In the genomic region with DNA sequence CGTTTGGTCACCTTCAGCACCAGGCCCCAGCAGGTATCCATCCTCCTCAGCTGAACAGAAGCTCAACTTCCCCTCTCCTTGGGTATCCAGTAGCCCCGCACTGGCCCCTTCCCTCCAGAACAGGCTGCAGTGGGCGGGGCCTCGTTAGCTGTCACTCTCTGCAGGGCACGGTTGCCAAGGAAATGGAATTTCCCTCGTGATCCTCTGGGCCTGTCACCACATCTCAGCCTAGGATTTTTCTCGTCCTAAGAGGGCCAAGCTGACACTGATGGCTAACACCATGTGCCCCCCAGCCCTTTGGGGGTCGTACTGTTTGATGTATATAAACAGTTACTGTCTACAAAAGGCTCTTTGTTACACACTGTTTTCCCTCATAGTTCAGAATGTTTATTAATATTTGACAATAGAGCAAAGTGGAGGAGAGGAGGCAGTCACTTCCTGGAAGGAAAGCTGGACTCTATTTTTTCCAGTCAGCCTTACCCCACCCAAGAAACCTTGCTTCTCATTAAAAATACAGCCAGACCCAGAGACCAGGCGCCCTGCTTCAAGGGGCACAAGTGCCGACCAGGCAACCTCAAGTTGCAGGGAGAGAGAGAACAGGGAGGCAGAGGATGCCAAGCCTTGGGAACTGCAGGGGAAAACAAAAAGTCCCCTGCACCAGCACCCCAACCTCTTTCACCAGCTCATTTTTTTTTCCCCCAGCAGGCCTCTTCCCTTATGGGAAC, we compare ENCODE assay signal across 9 cellular contexts.
A peak's percentile ranks its signal among the peaks of the same experiment; 100 is the strongest.
DNase-seq lines count a peak whose midpoint lies in the region; ATAC-seq and TF ChIP-seq lines count a peak whose summit lies in the region.
"Had no signal": no experiment of that assay in that cellular context is flagged by ENCODE, and none has a peak within 500 bp of the region (broad histone marks: within the 10 kb centered on the region; RNA-seq: fewer than 3 reads in every experiment).

No MANE protein-coding gene starts in this region.

- DNase-seq in activated CD4-positive, alpha-beta T cell treated with anti-CD3 and anti-CD28 coated beads, Interleukin-2, amount 50 U/mL, for 48 hours = peak; percentile 10 to 29
- DNase-seq in activated CD4-positive, alpha-beta T cell treated with anti-CD3 and anti-CD28 coated beads, Interleukin-2, amount 50 U/mL, for 1 hour = no peak
- DNase-seq in memory B cell (ENCODE audit: low spot score in 2 of 2) (no peak), cortex of kidney (lab: John Stamatoyannopoulos, UW) (no peak), NCI-H146 treated with DMSO at 0.1 percent for 48 hours (lab: John Stamatoyannopoulos, UW; ENCODE audit: unreplicated experiment) (no peak), RWPE1 (ENCODE audit: low spot score) (no peak)
- DNase-seq: naive B cell had no signal

- H4K20me1 ChIP-seq in Loucy (ENCODE audit: insufficient read depth, low read length, poor library complexity, severe bottlenecking) = no peaks in the 10 kb centered on the region

- H3K9me3 Mint-ChIP-seq in memory B cell = no peaks in the 10 kb centered on the region
- H3K9me3 Mint-ChIP-seq: naive B cell had no signal

- H3K27ac ChIP-seq in cingulate gyrus (ENCODE audit: low read depth, low read length) = peak overlapping the region; percentile 99
- H3K27ac ChIP-seq in RWPE1 = no peak overlapping the region

- H3K4me1 ChIP-seq in Loucy (ENCODE audit: insufficient read depth, low read length, poor library complexity, severe bottlenecking) = no peaks in the 10 kb centered on the region

- no peaks in the 10 kb centered on the region for H3K36me3 Mint-ChIP-seq in memory B cell
- H3K36me3 Mint-ChIP-seq: naive B cell had no signal

- no peaks in the 10 kb centered on the region for H3K4me1 Mint-ChIP-seq in memory B cell

- H3K27ac Mint-ChIP-seq in memory B cell = no peak overlapping the region

- H3K27me3 Mint-ChIP-seq in memory B cell = no peaks in the 10 kb centered on the region

- H3K4me3 Mint-ChIP-seq in memory B cell = no peak overlapping the region
- H3K4me3 Mint-ChIP-seq: naive B cell had no signal

- CTCF ChIA-PET in RWPE1 (lab: Yijun Ruan, JAX) = interaction anchor here (0.7 to 1.5 kb wide), 4 partner anchors 9 to 138 kb away, joined by 3 to 4 read pairs (median 4); no protein-coding TSS in a partner anchor

- H3F3A ChIP-seq in Loucy (ENCODE audit: low read depth) = no peaks in the 10 kb centered on the region

- H3K27me3 ChIP-seq in Loucy (ENCODE audit: insufficient read depth, low read length, poor library complexity, severe bottlenecking) = no peaks in the 10 kb centered on the region

- peak; percentile 48 for ATAC-seq in memory B cell (ENCODE audit: low read depth)

- TF ChIP-seq CTCF in Loucy (conservative IDR thresholded peaks at IDR 0.05; ENCODE audit: low read length) (no peak), RWPE1 (conservative IDR thresholded peaks at IDR 0.05; ENCODE audit: low read depth) (no peak)

- peak overlapping the region; percentile 93 for H2AFZ ChIP-seq in Loucy (ENCODE audit: low read length)

- H3K4me3 ChIP-seq in Loucy (ENCODE audit: low read length, poor library complexity, severe bottlenecking) = no peak overlapping the region

- POLR2A ChIA-PET in RWPE1 (lab: Yijun Ruan, JAX; ENCODE audit: low non-redundant PET) = no interaction called here

- H3K9me3 ChIP-seq in Loucy (ENCODE audit: insufficient read depth, low read depth, low read length) = no peaks in the 10 kb centered on the region

- H3K4me2 ChIP-seq in Loucy (ENCODE audit: low read depth, low read length, poor library complexity, severe bottlenecking) = no peak overlapping the region

- H3K9me2 ChIP-seq in Loucy (replicated peaks; ENCODE audit: low read depth, low read length) = no peaks in the 10 kb centered on the region

- no peaks in the 10 kb centered on the region for H3K36me3 ChIP-seq in Loucy (ENCODE audit: insufficient read depth, low read length)

- H3K79me2 ChIP-seq in Loucy (ENCODE audit: insufficient read depth, low read length) = no peaks in the 10 kb centered on the region

- no peak overlapping the region for H3K9ac ChIP-seq in Loucy (ENCODE audit: low read depth, low read length, poor library complexity, severe bottlenecking)

Comparison
In these comparisons a context has a peak if more than half of its experiments do, and no peak if none do; other contexts are left out.
1. DNase-seq: peak in activated CD4-positive, alpha-beta T cell treated with anti-CD3 and anti-CD28 coated beads, Interleukin-2, amount 50 U/mL, for 48 hours (2 of 2); none in activated CD4-positive, alpha-beta T cell treated with anti-CD3 and anti-CD28 coated beads, Interleukin-2, amount 50 U/mL, for 1 hour (single experiment), memory B cell (0 of 2), cortex of kidney (single experiment), NCI-H146 treated with DMSO at 0.1 percent for 48 hours (single experiment) and RWPE1 (single experiment).